In the genomic region with DNA sequence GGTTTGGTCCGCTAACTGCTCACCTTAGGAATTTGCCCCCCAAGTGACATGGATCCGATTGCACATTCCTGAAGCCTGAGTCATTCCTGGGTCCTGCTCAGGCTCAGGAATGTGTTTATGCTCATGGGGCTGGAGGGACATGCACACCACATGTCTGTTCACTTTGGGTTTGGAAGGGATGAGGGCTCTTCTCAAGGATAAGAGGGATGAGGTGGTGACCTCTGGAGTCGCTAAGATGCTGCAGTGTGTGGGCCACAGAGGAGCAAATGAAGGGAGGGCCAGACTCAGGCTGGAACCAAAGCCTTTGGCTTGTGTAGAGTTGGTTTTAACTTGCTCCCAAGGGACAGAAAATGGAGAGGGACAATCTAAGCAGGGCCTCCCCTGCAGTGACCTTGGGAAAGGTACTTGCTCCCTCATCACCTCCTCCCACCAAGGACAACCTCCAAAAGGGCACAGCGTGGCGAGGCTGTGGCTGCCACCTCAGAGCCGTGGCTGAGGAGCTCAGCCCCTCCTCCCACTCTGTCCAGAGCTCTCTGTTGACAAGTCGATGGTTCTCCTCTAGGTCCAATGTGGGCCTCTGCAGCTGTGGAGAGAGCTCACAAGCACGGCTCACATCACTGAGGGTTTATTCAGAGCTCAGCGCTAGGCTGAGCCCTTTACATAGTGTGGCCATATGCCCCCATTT, we compare ENCODE assay signal across 10 cellular contexts.
DNase-seq lines count a peak whose midpoint lies in the region; ATAC-seq, FAIRE-seq and TF ChIP-seq lines count a peak whose summit lies in the region.
"Had no signal": no experiment of that assay in that cellular context is flagged by ENCODE, and none has a peak within 500 bp of the region (broad histone marks: within the 10 kb centered on the region; RNA-seq: fewer than 3 reads in every experiment).

No MANE protein-coding gene starts in this region.

- intact Hi-C loops in activated CD4-positive, alpha-beta T cell treated with anti-CD3 and anti-CD28 coated beads for 36 hours (cut with DNase I, micrococcal nuclease): no loop called here

- no peak overlapping the region for H3K27ac Mint-ChIP-seq in activated CD4-positive, alpha-beta T cell treated with anti-CD3 and anti-CD28 coated beads for 36 hours
- H3K27ac Mint-ChIP-seq: stimulated activated naive CD8-positive, alpha-beta T cell treated with anti-CD3 and anti-CD28 coated beads, Interleukin-15, Interleukin-2, amounts not matched to agents 100 ng/mL and 50 ng/mL, for 24 hours had no signal

- POLR2A ChIA-PET in activated CD4-positive, alpha-beta T cell treated with anti-CD3 and anti-CD28 coated beads for 36 hours (lab: Charles Lee): no interaction called here

- in situ Hi-C loops in GM13976 (cut with MboI; ENCODE audit: low sequenced_read_pairs, unreplicated experiment): no loop called here
- in situ Hi-C loops in KBM-7 (cut with MboI; ENCODE audit: low pct_unique_long_range_greater_than_20kb, low sequenced_read_pairs): no loop called here

- H3K4me1 Mint-ChIP-seq in activated CD4-positive, alpha-beta T cell treated with anti-CD3 and anti-CD28 coated beads for 36 hours: peaks cover 3% of the 10 kb centered on the region

- no peaks in the 10 kb centered on the region for H3K9me3 Mint-ChIP-seq in activated CD4-positive, alpha-beta T cell treated with anti-CD3 and anti-CD28 coated beads for 36 hours (ENCODE audit: low read depth)
- H3K9me3 Mint-ChIP-seq: stimulated activated naive CD8-positive, alpha-beta T cell treated with anti-CD3 and anti-CD28 coated beads, Interleukin-15, Interleukin-2, amounts not matched to agents 100 ng/mL and 50 ng/mL, for 24 hours had no signal

- peak; percentile 97 for FAIRE-seq in HTR-8/SVneo (lab: Jason Lieb, UNC)

- peaks cover 2% of the 10 kb centered on the region for H3K27me3 Mint-ChIP-seq in activated CD4-positive, alpha-beta T cell treated with anti-CD3 and anti-CD28 coated beads for 36 hours
- H3K27me3 Mint-ChIP-seq: stimulated activated naive CD8-positive, alpha-beta T cell treated with anti-CD3 and anti-CD28 coated beads, Interleukin-15, Interleukin-2, amounts not matched to agents 100 ng/mL and 50 ng/mL, for 24 hours had no signal

- H3K4me3 Mint-ChIP-seq in activated CD4-positive, alpha-beta T cell treated with anti-CD3 and anti-CD28 coated beads for 36 hours: no peak overlapping the region
- H3K4me3 Mint-ChIP-seq: stimulated activated naive CD8-positive, alpha-beta T cell treated with anti-CD3 and anti-CD28 coated beads, Interleukin-15, Interleukin-2, amounts not matched to agents 100 ng/mL and 50 ng/mL, for 24 hours had no signal

- H3K27ac ChIP-seq in layer of hippocampus (ENCODE audit: low read depth, low read length) (peak overlapping the region; percentile 71), temporal lobe (ENCODE audit: low read depth, low read length) (peak overlapping the region; percentile 71)
- H3K27ac ChIP-seq: HL-60 had no signal

- CTCF ChIA-PET in activated CD4-positive, alpha-beta T cell treated with anti-CD3 and anti-CD28 coated beads for 36 hours (lab: Charles Lee): no interaction called here

- DNase-seq in HTR-8/SVneo (ENCODE audit: insufficient read length, low spot score): peak; percentile 98
- DNase-seq in cerebellar cortex (ENCODE audit: low spot score): peak; percentile 88
- no peak for DNase-seq in activated CD4-positive, alpha-beta T cell treated with anti-CD3 and anti-CD28 coated beads for 36 hours
- DNase-seq in GM13976 (ENCODE audit: low spot score): no peak
- no peak for DNase-seq in KBM-7

- no peaks in the 10 kb centered on the region for H3K36me3 Mint-ChIP-seq in activated CD4-positive, alpha-beta T cell treated with anti-CD3 and anti-CD28 coated beads for 36 hours (ENCODE audit: low read depth)

- no peak for ATAC-seq in activated CD4-positive, alpha-beta T cell treated with anti-CD3 and anti-CD28 coated beads for 36 hours
- no peak for ATAC-seq in HG03175 (IDR thresholded peaks at IDR 0.05; ENCODE audit: unreplicated experiment)

- TF ChIP-seq CTCF in GM13976 (IDR thresholded peaks at IDR 0.05; ENCODE audit: borderline replicate concordance, control extremely low read depth, extremely low read depth, insufficient read depth, missing control alignments): no peak

- H3K27me3 ChIP-seq in layer of hippocampus (ENCODE audit: control insufficient read depth, insufficient read depth, low read length): no peaks in the 10 kb centered on the region

Comparison
In these comparisons a context has a peak if more than half of its experiments do, and no peak if none do; other contexts are left out.
1. DNase-seq: peak in HTR-8/SVneo (single experiment) and cerebellar cortex (single experiment); none in activated CD4-positive, alpha-beta T cell treated with anti-CD3 and anti-CD28 coated beads for 36 hours (single experiment), GM13976 (single experiment) and KBM-7 (single experiment).